In genomic region chr17:30761058-30761457, GRCh38 we compare ENCODE assay signal across 18 cellular contexts.
A peak's percentile ranks its signal among the peaks of the same experiment; 100 is the strongest.
DNase-seq lines count a peak whose midpoint lies in the region; ATAC-seq, FAIRE-seq and TF ChIP-seq lines count a peak whose summit lies in the region.
"Had no signal": no experiment of that assay in that cellular context is flagged by ENCODE, and none has a peak within 500 bp of the region (broad histone marks: within the 10 kb centered on the region; RNA-seq: fewer than 3 reads in every experiment).

No MANE protein-coding gene starts in this region.

- H4K20me1 ChIP-seq in HepG2 (ENCODE audit: insufficient read depth, low read length) (no peaks in the 10 kb centered on the region), K562 (replicated peaks; ENCODE audit: control insufficient read depth, insufficient read depth, low read length) (no peaks in the 10 kb centered on the region)

- CTCF ChIA-PET in HepG2 (lab: Yijun Ruan, JAX; ENCODE audit: low intra/inter-chr PET ratio, low total read pairs) (no interaction called here), K562 (lab: Yijun Ruan, JAX; ENCODE audit: low intra/inter-chr PET ratio) (no interaction called here)

- DNase-seq in HepG2 (ENCODE audit: low spot score) (no peak), right lobe of liver (no peak), K562 (ENCODE audit: extremely low read depth in 1 of 4, low spot score in 3 of 4) (no peak), progenitor cell of endocrine pancreas (ENCODE audit: low spot score, unreplicated experiment) (no peak), coronary artery (ENCODE audit: low spot score) (no peak), MV-4-11 (lab: John Stamatoyannopoulos, UW) (no peak)
- DNase-seq: CD4-positive, alpha-beta T cell; DND-41; GM23248; H9; Karpas-422; NCI-H1694; NCI-H446 treated with DMSO at 0.1 percent for 48 hours; NCI-H526 treated with DMSO at 0.1 percent for 48 hours; Right ventricle myocardium superior had no signal

- H3K9me3 ChIP-seq in HepG2 (ENCODE audit: low read length) (no peaks in the 10 kb centered on the region), right lobe of liver (no peaks in the 10 kb centered on the region), K562 (replicated peaks; ENCODE audit: control insufficient read depth, insufficient read depth, low read depth, low read length) (no peaks in the 10 kb centered on the region)
- H3K9me3 ChIP-seq: BLaER1 had no signal

- H3K4me3 Mint-ChIP-seq in progenitor cell of endocrine pancreas (ENCODE audit: low read depth): no peak overlapping the region
- H3K4me3 Mint-ChIP-seq: CD4-positive, alpha-beta T cell; H9 had no signal

- H3K36me3 ChIP-seq in HepG2 (replicated peaks in 1 of 2; ENCODE audit: control insufficient read depth in 1 of 2, insufficient read depth in 2 of 2, low read length in 2 of 2) (peaks cover 1 to 21% of the 10 kb centered on the region in 2 experiments; a peak in 4 of 5 replicates), right lobe of liver (peaks cover 0 to 15% (median 5%) of the 10 kb centered on the region in 4 donors), K562 (ENCODE audit: control insufficient read depth, insufficient read depth, low read length) (peaks cover 64% of the 10 kb centered on the region; the same call in 1 of the 3 replicates)

- FAIRE-seq in HepG2 (lab: Jason Lieb, UNC): no peak
- no peak for FAIRE-seq in K562 (lab: Jason Lieb, UNC)
- FAIRE-seq: GM12878 had no signal

- H3K79me2 ChIP-seq in HepG2 (ENCODE audit: insufficient read depth, low read length) (peaks cover 6% of the 10 kb centered on the region), K562 (ENCODE audit: control insufficient read depth, insufficient read depth, low read length) (peaks cover 10% of the 10 kb centered on the region; the same call in 2 of the 3 replicates)

- H3K4me1 ChIP-seq in HepG2 (ENCODE audit: insufficient read depth, low read length) (no peaks in the 10 kb centered on the region), right lobe of liver (no peaks in the 10 kb centered on the region), K562 (replicated peaks in 1 of 2; ENCODE audit: control insufficient read depth in 2 of 2, insufficient read depth in 2 of 2, low read length in 2 of 2) (no peaks in the 10 kb centered on the region)
- H3K4me1 ChIP-seq: BLaER1 had no signal

- H3K9ac ChIP-seq in HepG2 (ENCODE audit: insufficient read depth, low read depth, low read length) (no peak overlapping the region), K562 (ENCODE audit: insufficient read depth in 1 of 2, low read depth in 2 of 2, low read length in 2 of 2) (no peak overlapping the region)
- H3K9ac ChIP-seq: BLaER1, GM23248 had no signal

- intact Hi-C loops in HepG2 (cut with micrococcal nuclease; ENCODE audit: unreplicated experiment): no loop called here
- intact Hi-C loops in right lobe of liver (cut with DNase I): no loop called here
- intact Hi-C loops in K562 (cut with micrococcal nuclease): no loop called here

- H3K4me3 ChIP-seq in HepG2 (replicated peaks in 1 of 3; ENCODE audit: insufficient read depth in 1 of 3, low read depth in 2 of 3, low read length in 3 of 3) (no peak overlapping the region), right lobe of liver (no peak overlapping the region), K562 (no peak overlapping the region), coronary artery (no peak overlapping the region)
- H3K4me3 ChIP-seq: BLaER1, GM12878, GM23248 had no signal

- H3K4me2 ChIP-seq in HepG2 (ENCODE audit: low read depth, low read length) (no peak overlapping the region), K562 (ENCODE audit: insufficient read depth, low read length) (no peak overlapping the region)
- H3K4me2 ChIP-seq: BLaER1 had no signal

- H3K27ac ChIP-seq in HepG2 (ENCODE audit: extremely low read length, insufficient read depth, low read length): no peak overlapping the region
- no peak overlapping the region for H3K27ac ChIP-seq in right lobe of liver
- no peak overlapping the region for H3K27ac ChIP-seq in K562 (ENCODE audit: extremely low read depth, low read depth, low read length)
- no peak overlapping the region for H3K27ac ChIP-seq in coronary artery
- H3K27ac ChIP-seq: BLaER1, GM23248 had no signal

- no peak overlapping the region for H3K27ac Mint-ChIP-seq in progenitor cell of endocrine pancreas

- TF ChIP-seq RAD21 in HepG2 (CRISPR knock-in tag; IDR thresholded peaks at IDR 0.05): no peak
- TF ChIP-seq RAD21 in Ishikawa (IDR thresholded peaks at IDR 0.05; ENCODE audit: low read depth): no peak
- TF ChIP-seq RAD21 in K562 (CRISPR knock-in tag; conservative IDR thresholded peaks at IDR 0.05 in 1 of 2, IDR thresholded peaks at IDR 0.05 in 1 of 2): no peak

- no peaks in the 10 kb centered on the region for H3K27me3 Mint-ChIP-seq in progenitor cell of endocrine pancreas
- H3K27me3 Mint-ChIP-seq: CD4-positive, alpha-beta T cell had no signal

- H3K4me1 Mint-ChIP-seq in progenitor cell of endocrine pancreas (ENCODE audit: low read depth): no peaks in the 10 kb centered on the region
- H3K4me1 Mint-ChIP-seq: H9 had no signal

- H3K36me3 Mint-ChIP-seq in progenitor cell of endocrine pancreas (ENCODE audit: insufficient read depth): peaks cover 9% of the 10 kb centered on the region

- in situ Hi-C loops in HepG2 (cut with HindIII; ENCODE audit: extremely low pct_ligation_motif_present, low pct_unique_long_range_greater_than_20kb) (no loop called here), K562 (cut with MboI) (no loop called here)

- POLR2A ChIA-PET in HepG2 (lab: Yijun Ruan, JAX) (no interaction called here), K562 (lab: Yijun Ruan, JAX) (no interaction called here)

- no peak for TF ChIP-seq CTCF in HepG2 (CRISPR knock-in tag; IDR thresholded peaks at IDR 0.05)
- no peak for TF ChIP-seq CTCF in right lobe of liver (IDR thresholded peaks at IDR 0.05)
- no peak for TF ChIP-seq CTCF in K562 (IDR thresholded peaks at IDR 0.05 in 2 of 3, conservative IDR thresholded peaks at IDR 0.05 in 1 of 3; ENCODE audit: insufficient read depth in 2 of 3, low read depth in 1 of 3, low read length in 3 of 3)
- no peak for TF ChIP-seq CTCF in progenitor cell of endocrine pancreas (IDR thresholded peaks at IDR 0.05; ENCODE audit: unreplicated experiment)
- no peak for TF ChIP-seq CTCF in coronary artery (IDR thresholded peaks at IDR 0.05)

- BruUV-seq in HepG2 (replicated peaks; lab: Mats Ljungman, UMichigan) (no TSS peak), K562 (replicated peaks; lab: Mats Ljungman, UMichigan) (no TSS peak)

- ATAC-seq in HepG2 (no peak), right lobe of liver (no peak), K562 (no peak)
- ATAC-seq: GM12878 had no signal

- H3K9me3 Mint-ChIP-seq in progenitor cell of endocrine pancreas (ENCODE audit: low read depth): no peaks in the 10 kb centered on the region
- H3K9me3 Mint-ChIP-seq: CD4-positive, alpha-beta T cell; H9 had no signal

- H2AFZ ChIP-seq in HepG2 (ENCODE audit: low read length): no peak overlapping the region
- H2AFZ ChIP-seq in K562 (ENCODE audit: low read depth, low read length): no peak overlapping the region
- H2AFZ ChIP-seq: GM23248 had no signal

- H3K9me1 ChIP-seq in K562 (ENCODE audit: control insufficient read depth, insufficient read depth, low read length): no peaks in the 10 kb centered on the region

- H3K27me3 ChIP-seq in HepG2 (ENCODE audit: control insufficient read depth in 1 of 2, insufficient read depth in 2 of 2, low read length in 2 of 2) (no peaks in the 10 kb centered on the region), right lobe of liver (no peaks in the 10 kb centered on the region), K562 (ENCODE audit: control insufficient read depth in 2 of 2, insufficient read depth in 2 of 2, low read length in 2 of 2) (no peaks in the 10 kb centered on the region)
- H3K27me3 ChIP-seq: BLaER1 had no signal

- TF ChIP-seq EP300 in HepG2 (IDR thresholded peaks at IDR 0.05; ENCODE audit: low read depth in 2 of 2, low read length in 2 of 2) (no peak), HepG2 (CRISPR knock-in tag; IDR thresholded peaks at IDR 0.05; ENCODE audit: borderline replicate concordance) (no peak), Ishikawa (IDR thresholded peaks at IDR 0.05; ENCODE audit: borderline replicate concordance) (no peak), K562 (IDR thresholded peaks at IDR 0.05; ENCODE audit: low read length) (no peak)

- TF ChIP-seq POLR2A in HepG2 (IDR thresholded peaks at IDR 0.05; ENCODE audit: insufficient read depth in 1 of 2, low read depth in 2 of 2, low read length in 2 of 2): no peak
- TF ChIP-seq POLR2A in right lobe of liver (IDR thresholded peaks at IDR 0.05): no peak
- TF ChIP-seq POLR2A in K562 (conservative IDR thresholded peaks at IDR 0.05): no peak

TF ChIP-seq in HepG2, 621 proteins besides CTCF, POLR2A, EP300 and RAD21 (continues in another document):
- TF ChIP-seq ZNF121 (CRISPR knock-in tag; IDR thresholded peaks at IDR 0.05): peak; percentile 60; the same call in 1 of the 2 replicates

TF ChIP-seq in Ishikawa, 13 proteins besides CTCF, POLR2A, EP300 and RAD21:
- TF ChIP-seq FOXM1 (IDR thresholded peaks at IDR 0.05; ENCODE audit: borderline replicate concordance, low read depth): no peak
- TF ChIP-seq YY1 (IDR thresholded peaks at IDR 0.05; ENCODE audit: low read depth): no peak
- TF ChIP-seq CEBPB (IDR thresholded peaks at IDR 0.05): peak; percentile 55

TF ChIP-seq in K562, 482 proteins besides CTCF, POLR2A, EP300 and RAD21:
- no peak for TF ChIP-seq PHB (CRISPR knock-in tag; IDR thresholded peaks at IDR 0.05)
- peak; percentile 42; the same call in 1 of the 2 replicates for TF ChIP-seq CEBPB (tag; IDR thresholded peaks at IDR 0.05)

Comparison
In these comparisons a context has a peak if more than half of its experiments do, and no peak if none do; other contexts are left out.
1. Of the 241 proteins assayed by ChIP-seq in both HepG2 and K562: peak only in HepG2: ZNF121; only in K562: none; in both: CEBPB; in neither: 239.